In the genomic region with DNA sequence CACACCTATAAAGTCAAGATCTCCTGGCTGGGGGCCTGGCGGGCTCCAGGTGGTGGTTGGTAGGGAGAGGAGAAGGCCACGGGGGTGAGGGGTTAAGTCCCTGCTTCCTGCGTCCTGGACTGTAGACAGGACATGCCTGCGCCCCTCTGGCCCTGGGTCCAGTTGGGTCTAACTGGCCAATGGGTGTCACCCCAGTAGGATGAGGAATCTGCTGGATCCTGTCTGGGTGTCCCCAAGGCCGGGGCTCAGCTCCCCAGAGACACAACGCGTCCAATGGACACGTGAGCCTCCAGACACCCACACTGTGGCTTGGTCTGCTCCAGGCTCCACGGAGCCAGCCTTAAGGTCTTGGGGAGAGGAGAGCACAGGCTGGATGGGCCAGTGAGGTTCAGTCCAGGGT, we compare ENCODE assay signal across 18 cellular contexts. TPM values are rescaled to one million over a fixed set of nuclear protein-coding genes. Genes with fewer than 3 reads are reported as not detected.
A peak's percentile ranks its signal among the peaks of the same experiment; 100 is the strongest.
DNase-seq lines count a peak whose midpoint lies in the region; ATAC-seq and TF ChIP-seq lines count a peak whose summit lies in the region.
"Had no signal": no experiment of that assay in that cellular context is flagged by ENCODE, and none has a peak within 500 bp of the region (broad histone marks: within the 10 kb centered on the region; RNA-seq: fewer than 3 reads in every experiment).

No MANE protein-coding gene starts in this region.

- H3K36me3 ChIP-seq in heart right ventricle (no peaks in the 10 kb centered on the region), BE2C (no peaks in the 10 kb centered on the region), neuronal stem cell (replicated peaks in 1 of 2; ENCODE audit: control insufficient read depth in 2 of 2, insufficient read depth in 2 of 2, low read length in 2 of 2) (peaks cover 0 to 3% of the 10 kb centered on the region in 2 donors)
- H3K36me3 ChIP-seq: BLaER1 treated with 17β-estradiol and CSF1 and Interleukin-3, amounts not matched to agents 10 nM and 100 nM had no signal

- intact Hi-C loops in Right ventricle myocardium inferior (cut with DNase I) (no loop called here), heart right ventricle (cut with DNase I) (loop anchor here in 1 of 10 donors (10.0 kb wide), 1 partner anchor 206 kb away; no protein-coding TSS in a partner anchor)

- WGBS in heart right ventricle, 2 donors = 80 to 88% methylated on average over 9 of the region's 9 CpGs
- no CpG with 5 or more reads among the region's 9 CpGs for WGBS in neuronal stem cell (ENCODE audit: extremely low coverage in 2 of 2, insufficient read length in 2 of 2, insufficient replicate concordance in 1 of 2), 2 donors

- peaks cover 47% of the 10 kb centered on the region for H3K27me3 Mint-ChIP-seq in stimulated activated memory B cell treated with anti-CD40 and anti-IgM and Interleukin-4, amounts not matched to agents 10 μg/mL and 1 μg/mL and 100 μg/mL, for 72 hours

- peak overlapping the region; percentile 49 for H2BK5ac ChIP-seq in neuronal stem cell (ENCODE audit: low read length)

- H2BK15ac ChIP-seq in neuronal stem cell (ENCODE audit: low read length) = no peak overlapping the region

- H3K23ac ChIP-seq in neuronal stem cell (ENCODE audit: low read depth, low read length, poor library complexity) = peak overlapping the region; percentile 75

- peak overlapping the region; percentile 52 for H2BK120ac ChIP-seq in neuronal stem cell (ENCODE audit: low read depth, low read length)

- H3K4me3 ChIP-seq in heart right ventricle = no peak overlapping the region
- no peak overlapping the region for H3K4me3 ChIP-seq in BE2C (ENCODE audit: low read depth, low read length)
- no peak overlapping the region for H3K4me3 ChIP-seq in neuronal stem cell (ENCODE audit: low read length in 2 of 2)
- H3K4me3 ChIP-seq: BLaER1 treated with 17β-estradiol and CSF1 and Interleukin-3, amounts not matched to agents 10 nM and 100 nM had no signal

- no peaks in the 10 kb centered on the region for H3K4me1 Mint-ChIP-seq in stimulated activated memory B cell treated with anti-CD40 and anti-IgM and Interleukin-4, amounts not matched to agents 10 μg/mL and 1 μg/mL and 100 μg/mL, for 72 hours

- no peak overlapping the region for H3K4me2 ChIP-seq in neuronal stem cell (ENCODE audit: insufficient read depth, low read length, poor library complexity, severe bottlenecking)
- H3K4me2 ChIP-seq: BLaER1 treated with 17β-estradiol and CSF1 and Interleukin-3, amounts not matched to agents 10 nM and 100 nM had no signal

- peak overlapping the region; percentile 21 for H2AK5ac ChIP-seq in neuronal stem cell (ENCODE audit: low read depth, low read length)

- no peak overlapping the region for H3K9ac ChIP-seq in neuronal stem cell (ENCODE audit: low read depth, low read length, poor library complexity)
- H3K9ac ChIP-seq: BLaER1 treated with 17β-estradiol and CSF1 and Interleukin-3, amounts not matched to agents 10 nM and 100 nM had no signal

- no peaks in the 10 kb centered on the region for H3K79me1 ChIP-seq in neuronal stem cell (ENCODE audit: low read depth, low read length)

- no peak overlapping the region for H3K14ac ChIP-seq in neuronal stem cell (ENCODE audit: low read length)

- DNase-seq in Right ventricle myocardium inferior (ENCODE audit: missing footprints) (peak; percentile 22), heart right ventricle (no peak), BE2C (peak; percentile 2), neuronal stem cell (ENCODE audit: low spot score) (no peak), NCI-H2171 treated with DMSO at 0.1 percent for 48 hours (lab: John Stamatoyannopoulos, UW) (no peak)
- no peak for DNase-seq in NK-92 treated with Interleukin-12 subunit alpha and Interleukin-12 subunit beta, amount 100 ng/mL, for 24 hours (lab: John Stamatoyannopoulos, UW)
- DNase-seq: 8988T; Calu3; CD8-positive, alpha-beta T cell; DMS79 treated with DMSO at 0.1 percent for 48 hours; GF-D8; H9 had no signal

- H3K36me3 Mint-ChIP-seq in stimulated activated memory B cell treated with anti-CD40 and anti-IgM and Interleukin-4, amounts not matched to agents 10 μg/mL and 1 μg/mL and 100 μg/mL, for 72 hours = no peaks in the 10 kb centered on the region
- H3K36me3 Mint-ChIP-seq: CD8-positive, alpha-beta T cell had no signal

- H4K91ac ChIP-seq in neuronal stem cell (ENCODE audit: low read depth, low read length, poor library complexity) = no peak overlapping the region

- H3K4ac ChIP-seq in neuronal stem cell (ENCODE audit: low read length) = no peak overlapping the region

- H3K9me3 ChIP-seq in heart right ventricle (no peaks in the 10 kb centered on the region), BE2C (no peaks in the 10 kb centered on the region), neuronal stem cell (replicated peaks in 1 of 2; ENCODE audit: control insufficient read depth in 2 of 2, insufficient read depth in 1 of 2, low read depth in 1 of 2, low read length in 2 of 2) (no peaks in the 10 kb centered on the region)
- H3K9me3 ChIP-seq: BLaER1 treated with 17β-estradiol and CSF1 and Interleukin-3, amounts not matched to agents 10 nM and 100 nM had no signal

- ATAC-seq in Right ventricle myocardium inferior (no peak), heart right ventricle (no peak), esophagus mucosa (peak; percentile 22)
- ATAC-seq in stimulated activated memory B cell treated with anti-CD40 and anti-IgM and Interleukin-4, amounts not matched to agents 10 μg/mL and 1 μg/mL and 100 μg/mL, for 72 hours = no peak
- ATAC-seq: CD8-positive, alpha-beta T cell had no signal

- H3K4me1 ChIP-seq in heart right ventricle (no peaks in the 10 kb centered on the region), BE2C (no peaks in the 10 kb centered on the region), neuronal stem cell (ENCODE audit: control insufficient read depth in 2 of 2, insufficient read depth in 1 of 2, low read depth in 1 of 2, low read length in 2 of 2) (no peaks in the 10 kb centered on the region)

- H3K4me3 Mint-ChIP-seq in stimulated activated memory B cell treated with anti-CD40 and anti-IgM and Interleukin-4, amounts not matched to agents 10 μg/mL and 1 μg/mL and 100 μg/mL, for 72 hours = no peak overlapping the region
- H3K4me3 Mint-ChIP-seq: CD8-positive, alpha-beta T cell; H9 had no signal

- H3K18ac ChIP-seq in neuronal stem cell (ENCODE audit: low read length) = peak overlapping the region; percentile 77

- H2AFZ ChIP-seq in neuronal stem cell (ENCODE audit: low read length) = no peak overlapping the region

- no peak overlapping the region for H2BK12ac ChIP-seq in neuronal stem cell (ENCODE audit: low read length)

- TF ChIP-seq CTCF in heart right ventricle (IDR thresholded peaks at IDR 0.05) = no peak
- no peak for TF ChIP-seq CTCF in BE2C (IDR thresholded peaks at IDR 0.05; ENCODE audit: low read depth, low read length)

- H3K27ac Mint-ChIP-seq in stimulated activated memory B cell treated with anti-CD40 and anti-IgM and Interleukin-4, amounts not matched to agents 10 μg/mL and 1 μg/mL and 100 μg/mL, for 72 hours = no peak overlapping the region
- H3K27ac Mint-ChIP-seq: CD8-positive, alpha-beta T cell had no signal

- H3K9me3 Mint-ChIP-seq in stimulated activated memory B cell treated with anti-CD40 and anti-IgM and Interleukin-4, amounts not matched to agents 10 μg/mL and 1 μg/mL and 100 μg/mL, for 72 hours = no peaks in the 10 kb centered on the region
- H3K9me3 Mint-ChIP-seq: CD8-positive, alpha-beta T cell; H9 had no signal

- peak overlapping the region; percentile 4 for H4K8ac ChIP-seq in neuronal stem cell (ENCODE audit: low read depth, low read length)

- H3K27ac ChIP-seq in heart right ventricle (no peak overlapping the region), neuronal stem cell (replicated peaks; ENCODE audit: low read length) (no peak overlapping the region)
- H3K27ac ChIP-seq: BLaER1 treated with 17β-estradiol and CSF1 and Interleukin-3, amounts not matched to agents 10 nM and 100 nM had no signal

- peaks cover 0 to 72% (median 9%) of the 10 kb centered on the region in 7 donors for H3K27me3 ChIP-seq in heart right ventricle
- no peaks in the 10 kb centered on the region for H3K27me3 ChIP-seq in BE2C
- H3K27me3 ChIP-seq in neuronal stem cell (ENCODE audit: control insufficient read depth in 3 of 3, insufficient read depth in 3 of 3, low read depth in 1 of 3, low read length in 3 of 3) = peaks cover 0 to 15% (median 0%) of the 10 kb centered on the region in 3 experiments
- H3K27me3 ChIP-seq: BLaER1 treated with 17β-estradiol and CSF1 and Interleukin-3, amounts not matched to agents 10 nM and 100 nM had no signal

RNA-seq across cellular contexts. Expression of gene AQP12A, which starts 19.6 kb away (rescaled TPM):
- total RNA-seq in Right ventricle myocardium inferior = not detected
- total RNA-seq in heart right ventricle = not detected
- polyA plus RNA-seq in heart right ventricle = not detected
- polyA plus RNA-seq in BE2C (2012; ENCODE audit: insufficient read depth, insufficient read length, low read depth) = not detected
- not detected for total RNA-seq in esophagus mucosa
- polyA plus RNA-seq in neuronal stem cell (2013, experiment 1 of 2) = 0.10 TPM
- polyA plus RNA-seq in neuronal stem cell (2013, experiment 2 of 2) = not detected
- total RNA-seq: A673; Calu3; CD8-positive, alpha-beta T cell; H1; H9 had no signal
- polyA plus RNA-seq: AG04450, H1 had no signal

RNA-seq across cellular contexts. Expression of gene AQP12B, which starts 28.6 kb away (rescaled TPM):
- not detected for total RNA-seq in Right ventricle myocardium inferior
- not detected for total RNA-seq in heart right ventricle
- polyA plus RNA-seq in heart right ventricle = under 1 TPM in 1 of 2 donors, not detected in 1; 0.03 TPM
- polyA plus RNA-seq in BE2C (2012; ENCODE audit: insufficient read depth, insufficient read length, low read depth) = not detected
- total RNA-seq in esophagus mucosa = not detected
- not detected for polyA plus RNA-seq in neuronal stem cell (2013, experiment 1 of 2)
- not detected for polyA plus RNA-seq in neuronal stem cell (2013, experiment 2 of 2)
- total RNA-seq: A673; Calu3; CD8-positive, alpha-beta T cell; H1; H9 had no signal
- polyA plus RNA-seq: AG04450, H1 had no signal

Comparison
In these comparisons a context has a peak if more than half of its experiments do, and no peak if none do; other contexts are left out.
1. DNase-seq: peak in Right ventricle myocardium inferior (single experiment) and BE2C (single experiment); none in heart right ventricle (0 of 2), neuronal stem cell (single experiment), NK-92 treated with Interleukin-12 subunit alpha and Interleukin-12 subunit beta, amount 100 ng/mL, for 24 hours (single experiment) and NCI-H2171 treated with DMSO at 0.1 percent for 48 hours (single experiment).